In the genomic region with DNA sequence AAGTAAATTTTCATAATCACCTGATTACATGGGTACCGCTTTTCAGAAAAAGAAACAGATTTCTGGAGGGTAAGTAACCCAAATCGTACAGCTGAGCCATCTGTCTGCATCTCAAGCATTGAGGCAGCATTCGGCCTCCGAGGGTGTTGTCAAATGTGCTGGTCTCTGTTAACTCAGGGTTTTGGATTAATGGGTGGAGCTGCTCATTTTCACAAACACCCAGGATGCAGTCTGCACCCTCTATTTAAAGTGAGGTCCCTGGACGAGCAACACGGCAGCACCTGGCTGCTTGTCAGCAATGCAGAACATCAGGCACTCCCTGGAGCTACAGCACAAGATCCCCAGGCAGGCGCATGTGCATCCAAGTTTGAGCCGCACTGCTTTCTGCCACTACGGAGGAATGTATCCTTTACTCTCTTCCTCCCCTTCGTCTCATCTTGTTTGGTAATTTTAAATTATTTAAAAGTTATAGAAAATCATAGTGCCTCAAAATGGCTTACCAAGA, we compare ENCODE assay signal across 21 cellular contexts.
"Had no signal": no experiment of that assay in that cellular context is flagged by ENCODE, and none has a peak within 500 bp of the region (broad histone marks: within the 10 kb centered on the region; RNA-seq: fewer than 3 reads in every experiment).

No MANE protein-coding gene starts in this region.

- H3K9ac ChIP-seq: parathyroid adenoma had no signal

- H3K27ac Mint-ChIP-seq: dendritic cell treated with granulocyte-macrophage colony-stimulating factor and Interleukin-4, amounts not matched to agents 40 ng/mL and 50 ng/mL, for 4 days; nephron progenitor cell; stimulated activated naive B cell treated with anti-CD40 and anti-IgM and Interleukin-4, amounts not matched to agents 10 μg/mL and 1 μg/mL and 100 μg/mL, for 72 hours; stimulated activated naive CD8-positive, alpha-beta T cell treated with anti-CD3 and anti-CD28 coated beads, Interleukin-15, amount 100 ng/mL, for 72 hours had no signal

- H3K4me1 ChIP-seq: prostate gland had no signal

- ATAC-seq: left colon; naive thymus-derived CD4-positive, alpha-beta T cell; stimulated activated naive B cell treated with anti-CD40 and anti-IgM and Interleukin-4, amounts not matched to agents 10 μg/mL and 1 μg/mL and 100 μg/mL, for 72 hours; stimulated activated naive CD8-positive, alpha-beta T cell treated with anti-CD3 and anti-CD28 coated beads, Interleukin-15, amount 100 ng/mL, for 72 hours had no signal

- H3K27me3 Mint-ChIP-seq: dendritic cell treated with granulocyte-macrophage colony-stimulating factor and Interleukin-4, amounts not matched to agents 40 ng/mL and 50 ng/mL, for 4 days; naive thymus-derived CD4-positive, alpha-beta T cell; stimulated activated naive B cell treated with anti-CD40 and anti-IgM and Interleukin-4, amounts not matched to agents 10 μg/mL and 1 μg/mL and 100 μg/mL, for 72 hours; stimulated activated naive CD8-positive, alpha-beta T cell treated with anti-CD3 and anti-CD28 coated beads, Interleukin-15, amount 100 ng/mL, for 72 hours had no signal

- H3K9me3 ChIP-seq: prostate gland had no signal

- FAIRE-seq: colon, endothelial cell of umbilical vein, keratinocyte had no signal

- H3K4me3 Mint-ChIP-seq: dendritic cell treated with granulocyte-macrophage colony-stimulating factor and Interleukin-4, amounts not matched to agents 40 ng/mL and 50 ng/mL, for 4 days; immature natural killer cell; naive thymus-derived CD4-positive, alpha-beta T cell; nephron progenitor cell; stimulated activated naive B cell treated with anti-CD40 and anti-IgM and Interleukin-4, amounts not matched to agents 10 μg/mL and 1 μg/mL and 100 μg/mL, for 72 hours; stimulated activated naive CD8-positive, alpha-beta T cell treated with anti-CD3 and anti-CD28 coated beads, Interleukin-15, amount 100 ng/mL, for 72 hours had no signal

- H3K4me3 ChIP-seq: prostate gland had no signal

- H3K4me1 Mint-ChIP-seq: immature natural killer cell; nephron progenitor cell; stimulated activated naive B cell treated with anti-CD40 and anti-IgM and Interleukin-4, amounts not matched to agents 10 μg/mL and 1 μg/mL and 100 μg/mL, for 72 hours; stimulated activated naive CD8-positive, alpha-beta T cell treated with anti-CD3 and anti-CD28 coated beads, Interleukin-15, amount 100 ng/mL, for 72 hours had no signal

- DNase-seq: cerebellar nuclear complex; erythroblast; foreskin melanocyte; immature natural killer cell; left colon; mammary epithelial cell; naive thymus-derived CD4-positive, alpha-beta T cell; nephron progenitor cell; retina; stimulated activated CD4-positive, alpha-beta T cell treated with anti-CD3 and anti-CD28 coated beads, Interleukin-2, amount 100 ng/mL, for 24 hours; stimulated activated CD4-positive, alpha-beta T cell treated with anti-CD3 and anti-CD28 coated beads, Interleukin-4, amount 100 ng/mL, for 4 hours; stimulated activated naive B cell treated with anti-CD40 and anti-IgM and Interleukin-4, amounts not matched to agents 10 μg/mL and 1 μg/mL and 100 μg/mL, for 72 hours; stimulated activated naive CD8-positive, alpha-beta T cell treated with anti-CD3 and anti-CD28 coated beads, Interleukin-15, amount 100 ng/mL, for 72 hours; substantia nigra; trophoblast cell had no signal

- H3K36me3 ChIP-seq: prostate gland had no signal

- H3K27ac ChIP-seq: parathyroid adenoma, prostate gland had no signal
